In genomic region chr7:100396421-100396982, GRCh38 we compare ENCODE assay signal across 8 cellular contexts. TPM values are rescaled to one million over a fixed set of nuclear protein-coding genes. Genes with fewer than 3 reads are reported as not detected.
A peak's percentile ranks its signal among the peaks of the same experiment; 100 is the strongest.
DNase-seq lines count a peak whose midpoint lies in the region; ATAC-seq and TF ChIP-seq lines count a peak whose summit lies in the region.

No MANE protein-coding gene starts in this region.

- H3K9me3 ChIP-seq in thyroid gland = no peaks in the 10 kb centered on the region

- H3K4me3 ChIP-seq in thyroid gland (replicated peaks in 1 of 3) = no peak overlapping the region

- no peaks in the 10 kb centered on the region for H3K4me1 ChIP-seq in thyroid gland

- peak overlapping the region; percentile 83 for H3K27ac Mint-ChIP-seq in activated naive CD8-positive, alpha-beta T cell treated with anti-CD3 and anti-CD28 coated beads, Interleukin-2, amount 10 ng/mL, durations not matched to agents 7 days and 5 days

- H3K4me3 Mint-ChIP-seq in activated naive CD8-positive, alpha-beta T cell treated with anti-CD3 and anti-CD28 coated beads, Interleukin-2, amount 10 ng/mL, durations not matched to agents 7 days and 5 days = peak overlapping the region; percentile 65

- DNase-seq in GF-D8 (lab: John Stamatoyannopoulos, UW) (peak; percentile 25), ureter (ENCODE audit: low spot score) (no peak), putamen (ENCODE audit: low spot score) (no peak), Right ventricle myocardium inferior (ENCODE audit: missing footprints) (no peak), thyroid gland (no peak)
- no peak for DNase-seq in activated naive CD8-positive, alpha-beta T cell treated with anti-CD3 and anti-CD28 coated beads, Interleukin-2, amount 10 ng/mL, durations not matched to agents 7 days and 5 days

- WGBS in thyroid gland, 2 donors = 79 to 81% methylated on average over 9 of the region's 9 CpGs

- no peaks in the 10 kb centered on the region for H3K27me3 ChIP-seq in thyroid gland

- ATAC-seq in GM21367 (IDR thresholded peaks at IDR 0.05; ENCODE audit: unreplicated experiment) = peak; percentile 73
- ATAC-seq in HG03571 (IDR thresholded peaks at IDR 0.05; ENCODE audit: unreplicated experiment) = peak; percentile 78
- ATAC-seq in activated naive CD8-positive, alpha-beta T cell treated with anti-CD3 and anti-CD28 coated beads, Interleukin-2, amount 10 ng/mL, durations not matched to agents 7 days and 5 days (ENCODE audit: low read depth) = peak; percentile 88
- ATAC-seq in Right ventricle myocardium inferior = no peak

- no peaks in the 10 kb centered on the region for H3K9me3 Mint-ChIP-seq in activated naive CD8-positive, alpha-beta T cell treated with anti-CD3 and anti-CD28 coated beads, Interleukin-2, amount 10 ng/mL, durations not matched to agents 7 days and 5 days

- peaks cover 20% of the 10 kb centered on the region for H3K4me1 Mint-ChIP-seq in activated naive CD8-positive, alpha-beta T cell treated with anti-CD3 and anti-CD28 coated beads, Interleukin-2, amount 10 ng/mL, durations not matched to agents 7 days and 5 days

- peaks cover 18% of the 10 kb centered on the region for H3K27me3 Mint-ChIP-seq in activated naive CD8-positive, alpha-beta T cell treated with anti-CD3 and anti-CD28 coated beads, Interleukin-2, amount 10 ng/mL, durations not matched to agents 7 days and 5 days

- H3K27ac ChIP-seq in thyroid gland = no peak overlapping the region

- intact Hi-C loops in Right ventricle myocardium inferior (cut with DNase I) (no loop called here), thyroid gland (cut with DNase I) (no loop called here)

- no peaks in the 10 kb centered on the region for H3K36me3 Mint-ChIP-seq in activated naive CD8-positive, alpha-beta T cell treated with anti-CD3 and anti-CD28 coated beads, Interleukin-2, amount 10 ng/mL, durations not matched to agents 7 days and 5 days

- H3K36me3 ChIP-seq in thyroid gland = no peaks in the 10 kb centered on the region

- POLR2A ChIA-PET in activated naive CD8-positive, alpha-beta T cell treated with anti-CD3 and anti-CD28 coated beads, Interleukin-2, amount 10 ng/mL, durations not matched to agents 7 days and 5 days (lab: Charles Lee) = interaction anchor here (1.0 to 2.4 kb wide), 3 partner anchors 9 to 190 kb away, joined by 3 to 8 read pairs (median 3); partner anchors contain the start of genes FBXO24, MEPCE and ZCWPW1

- TF ChIP-seq CTCF in thyroid gland (IDR thresholded peaks at IDR 0.05) = no peak

- no peak for TF ChIP-seq POLR2A in thyroid gland (IDR thresholded peaks at IDR 0.05)

RNA-seq across cellular contexts. Expression of gene PILRA, which starts 23.2 kb away (rescaled TPM):
- 1 to 10 TPM; 4.1 to 5.1 TPM for total RNA-seq in activated naive CD8-positive, alpha-beta T cell treated with anti-CD3 and anti-CD28 coated beads, Interleukin-2, amount 10 ng/mL, durations not matched to agents 7 days and 5 days
- total RNA-seq in ureter (21.6 TPM), Right ventricle myocardium inferior (3.8 TPM), thyroid gland (1 to 10 TPM; 2.4 to 6.4 (median 4.4) TPM)

RNA-seq across cellular contexts. Expression of gene ZCWPW1, which starts 32.0 kb away (rescaled TPM):
- 1 to 10 TPM; 6.2 to 6.5 TPM for total RNA-seq in activated naive CD8-positive, alpha-beta T cell treated with anti-CD3 and anti-CD28 coated beads, Interleukin-2, amount 10 ng/mL, durations not matched to agents 7 days and 5 days
- total RNA-seq in ureter (4.3 TPM), Right ventricle myocardium inferior (4.4 TPM), thyroid gland (1 to 10 TPM; 3.6 to 7.1 (median 4.3) TPM)

RNA-seq across cellular contexts. Expression of gene MEPCE, which starts 33.1 kb away (rescaled TPM):
- total RNA-seq in activated naive CD8-positive, alpha-beta T cell treated with anti-CD3 and anti-CD28 coated beads, Interleukin-2, amount 10 ng/mL, durations not matched to agents 7 days and 5 days = 10 to 100 TPM; 48.5 to 49.0 TPM
- 33.7 TPM for total RNA-seq in ureter
- 24.9 TPM for total RNA-seq in Right ventricle myocardium inferior
- total RNA-seq in thyroid gland = 10 to 100 TPM; 42.9 to 48.7 (median 45.6) TPM

RNA-seq across cellular contexts. Expression of gene PILRB, which starts 38.6 kb away (rescaled TPM):
- 10 to 100 TPM; 91.3 to 96.4 TPM for total RNA-seq in activated naive CD8-positive, alpha-beta T cell treated with anti-CD3 and anti-CD28 coated beads, Interleukin-2, amount 10 ng/mL, durations not matched to agents 7 days and 5 days
- 94.1 TPM for total RNA-seq in ureter
- 9.2 TPM for total RNA-seq in Right ventricle myocardium inferior
- 10 to 100 TPM; 60.9 to 86.5 (median 73.9) TPM for total RNA-seq in thyroid gland

RNA-seq across cellular contexts. Expression of gene PPP1R35, which starts 39.8 kb away (rescaled TPM):
- 10 to 100 TPM; 84.4 to 93.6 TPM for total RNA-seq in activated naive CD8-positive, alpha-beta T cell treated with anti-CD3 and anti-CD28 coated beads, Interleukin-2, amount 10 ng/mL, durations not matched to agents 7 days and 5 days
- 32.4 TPM for total RNA-seq in ureter
- 12.4 TPM for total RNA-seq in Right ventricle myocardium inferior
- total RNA-seq in thyroid gland = 10 to 100 TPM; 28.4 to 67.2 (median 45.5) TPM
